23 cellular contexts compared by ENCODE assay signal in genomic region chr9:116689633-116690032, GRCh38. TPM values are rescaled to one million over a fixed set of nuclear protein-coding genes. Genes with fewer than 3 reads are reported as not detected.
DNase-seq lines count a peak whose midpoint lies in the region; ATAC-seq and TF ChIP-seq lines count a peak whose summit lies in the region.
"Had no signal": no experiment of that assay in that cellular context is flagged by ENCODE, and none has a peak within 500 bp of the region (broad histone marks: within the 10 kb centered on the region; RNA-seq: fewer than 3 reads in every experiment).

No MANE protein-coding gene starts in this region.

- no peak overlapping the region for H3K4me3 ChIP-seq in CD4-positive, alpha-beta memory T cell (ENCODE audit: low read length in 2 of 2)
- peak overlapping the region; percentile 95 for H3K4me3 ChIP-seq in Loucy (ENCODE audit: low read length, poor library complexity, severe bottlenecking)
- H3K4me3 ChIP-seq: cardiac muscle cell, gastroesophageal sphincter, left lung, mucosa of descending colon, ovary, sigmoid colon, stomach had no signal

- no peaks in the 10 kb centered on the region for H3K27me3 Mint-ChIP-seq in CD4-positive, alpha-beta memory T cell
- no peaks in the 10 kb centered on the region for H3K27me3 Mint-ChIP-seq in central memory CD8-positive, alpha-beta T cell
- H3K27me3 Mint-ChIP-seq in neural crest cell (ENCODE audit: low read depth), result peaks cover 4% of the 10 kb centered on the region

- no peaks in the 10 kb centered on the region for H3K9me2 ChIP-seq in Loucy (replicated peaks; ENCODE audit: low read depth, low read length)

- H3K9me3 Mint-ChIP-seq in CD4-positive, alpha-beta memory T cell, result peaks cover 0 to under 1% (median 0%) of the 10 kb centered on the region in 8 donors
- H3K9me3 Mint-ChIP-seq in central memory CD8-positive, alpha-beta T cell, result no peaks in the 10 kb centered on the region
- no peaks in the 10 kb centered on the region for H3K9me3 Mint-ChIP-seq in neural crest cell
- H3K9me3 Mint-ChIP-seq: T-helper 2 cell treated with Interferon-gamma antibody and Interleukin-4, amounts not matched to agents 5 μg/mL and 100 μg/mL, for 36 hours had no signal

- H3K27ac Mint-ChIP-seq in CD4-positive, alpha-beta memory T cell, result peak overlapping the region in 2 of 7 donors; percentile 1 to 42
- peak overlapping the region; percentile 68 for H3K27ac Mint-ChIP-seq in central memory CD8-positive, alpha-beta T cell (ENCODE audit: low read depth)
- no peak overlapping the region for H3K27ac Mint-ChIP-seq in neural crest cell (ENCODE audit: unreplicated experiment)
- H3K27ac Mint-ChIP-seq: T-helper 2 cell treated with Interferon-gamma antibody and Interleukin-4, amounts not matched to agents 5 μg/mL and 100 μg/mL, for 36 hours had no signal

- peaks cover 7% of the 10 kb centered on the region for H4K20me1 ChIP-seq in Loucy (ENCODE audit: insufficient read depth, low read length, poor library complexity, severe bottlenecking)

- CTCF ChIA-PET in CD4-positive, alpha-beta memory T cell (lab: Charles Lee; ENCODE audit: partially characterized antibody), result interaction anchor here (1.2 kb wide), 1 partner anchor 48 kb away, joined by 4 read pairs; no protein-coding TSS in a partner anchor

- intact Hi-C loops in CD4-positive, alpha-beta memory T cell (cut with micrococcal nuclease), result no loop called here

- no peak overlapping the region for H3K9ac ChIP-seq in Loucy (ENCODE audit: low read depth, low read length, poor library complexity, severe bottlenecking)

- H3K36me3 Mint-ChIP-seq in CD4-positive, alpha-beta memory T cell, result peaks cover 0 to 10% of the 10 kb centered on the region in 2 donors
- peaks cover 7% of the 10 kb centered on the region for H3K36me3 Mint-ChIP-seq in central memory CD8-positive, alpha-beta T cell (ENCODE audit: insufficient read depth)
- H3K36me3 Mint-ChIP-seq in neural crest cell (ENCODE audit: low read depth), result peaks cover 5% of the 10 kb centered on the region

- no peak for ATAC-seq in central memory CD8-positive, alpha-beta T cell (replicated peaks; ENCODE audit: extremely low read depth, poor library complexity, severe bottlenecking)
- ATAC-seq in HG03045 (IDR thresholded peaks at IDR 0.05; ENCODE audit: unreplicated experiment), result no peak
- ATAC-seq: gastroesophageal sphincter, left lung, mucosa of descending colon had no signal

- H3K4me1 Mint-ChIP-seq in CD4-positive, alpha-beta memory T cell, result peaks cover 64 to 90% (median 73%) of the 10 kb centered on the region in 4 donors
- peaks cover 61% of the 10 kb centered on the region for H3K4me1 Mint-ChIP-seq in central memory CD8-positive, alpha-beta T cell
- peaks cover 33% of the 10 kb centered on the region for H3K4me1 Mint-ChIP-seq in neural crest cell

- no peak for DNase-seq in CD4-positive, alpha-beta memory T cell
- DNase-seq in central memory CD8-positive, alpha-beta T cell (ENCODE audit: low spot score in 2 of 2), result no peak
- no peak for DNase-seq in neural crest cell (ENCODE audit: low read depth, low spot score)
- no peak for DNase-seq in stimulated activated CD4-positive, alpha-beta T cell treated with anti-CD3 and anti-CD28 coated beads, Interleukin-15, amount 100 ng/mL, for 24 hours
- no peak for DNase-seq in mesenteric fat pad (ENCODE audit: low spot score)
- no peak for DNase-seq in glomerular visceral epithelial cell (ENCODE audit: extremely low spot score)
- DNase-seq: activated CD4-positive, CD25-positive, alpha-beta regulatory T cell treated with anti-CD3 and anti-CD28 coated beads, Interleukin-2, amount 50 U/mL, for 72 hours; GOT3; left lung; mucosa of descending colon; NCI-H1417 treated with DMSO at 0.1 percent for 48 hours; NCI-H2171 treated with DMSO at 0.1 percent for 48 hours; NCI-H69; ovary; SIG-M5; sigmoid colon; stomach; trophoblast cell had no signal

- H3K36me3 ChIP-seq in CD4-positive, alpha-beta memory T cell (ENCODE audit: insufficient read depth, low read length), result no peaks in the 10 kb centered on the region
- H3K36me3 ChIP-seq in Loucy (ENCODE audit: insufficient read depth, low read length), result no peaks in the 10 kb centered on the region
- H3K36me3 ChIP-seq: cardiac muscle cell, gastroesophageal sphincter, left lung, ovary, sigmoid colon, stomach had no signal

- H3K27me3 ChIP-seq in CD4-positive, alpha-beta memory T cell (ENCODE audit: insufficient read depth, low read length), result no peaks in the 10 kb centered on the region
- H3K27me3 ChIP-seq in Loucy (ENCODE audit: insufficient read depth, low read length, poor library complexity, severe bottlenecking), result no peaks in the 10 kb centered on the region
- H3K27me3 ChIP-seq: cardiac muscle cell, gastroesophageal sphincter, ovary, sigmoid colon, stomach had no signal

- peak overlapping the region; percentile 95 for H3K4me2 ChIP-seq in Loucy (ENCODE audit: low read depth, low read length, poor library complexity, severe bottlenecking)

- peaks cover 75% of the 10 kb centered on the region for H3K4me1 ChIP-seq in CD4-positive, alpha-beta memory T cell (ENCODE audit: insufficient read depth, low read length)
- H3K4me1 ChIP-seq in Loucy (ENCODE audit: insufficient read depth, low read length, poor library complexity, severe bottlenecking), result peaks cover 54% of the 10 kb centered on the region

- no peaks in the 10 kb centered on the region for H3K9me3 ChIP-seq in CD4-positive, alpha-beta memory T cell (ENCODE audit: control insufficient read depth in 1 of 2, low read length in 2 of 2)
- H3K9me3 ChIP-seq in Loucy (ENCODE audit: insufficient read depth, low read depth, low read length), result no peaks in the 10 kb centered on the region
- H3K9me3 ChIP-seq: gastroesophageal sphincter, left lung, mucosa of descending colon, ovary, sigmoid colon, stomach had no signal

- no peak overlapping the region for H3K27ac ChIP-seq in CD4-positive, alpha-beta memory T cell (ENCODE audit: low read depth, low read length)
- H3K27ac ChIP-seq: cardiac muscle cell, gastroesophageal sphincter, left lung, ovary, sigmoid colon, stomach had no signal

- no peaks in the 10 kb centered on the region for H3F3A ChIP-seq in Loucy (ENCODE audit: low read depth)

- H3K4me3 Mint-ChIP-seq in CD4-positive, alpha-beta memory T cell, result peak overlapping the region in 7 of 8 donors; percentile 41 to 98 (median 86)
- peak overlapping the region; percentile 24 for H3K4me3 Mint-ChIP-seq in central memory CD8-positive, alpha-beta T cell
- peak overlapping the region; percentile 29 for H3K4me3 Mint-ChIP-seq in neural crest cell

- POLR2A ChIA-PET in CD4-positive, alpha-beta memory T cell (lab: Charles Lee; ENCODE audit: partially characterized antibody), result interaction anchor here (2.1 to 3.6 kb wide), 2 partner anchors 9 to 11 kb away, joined by 6 to 19 read pairs; no protein-coding TSS in a partner anchor

- TF ChIP-seq CTCF in Loucy (conservative IDR thresholded peaks at IDR 0.05; ENCODE audit: low read length) (no peak), neural crest cell (conservative IDR thresholded peaks at IDR 0.05) (no peak)

- H3K79me2 ChIP-seq in Loucy (ENCODE audit: insufficient read depth, low read length), result peaks cover 22% of the 10 kb centered on the region

- H2AFZ ChIP-seq in Loucy (ENCODE audit: low read length), result no peak overlapping the region

RNA-seq across cellular contexts. Expression of gene TRIM32, which starts 2.5 kb away (rescaled TPM):
- 10 to 100 TPM; 21.8 to 22.1 TPM for total RNA-seq in CD4-positive, alpha-beta memory T cell
- 10 to 100 TPM; 15.5 to 17.0 TPM for polyA plus RNA-seq in CD4-positive, alpha-beta memory T cell
- total RNA-seq in neural crest cell, result 21.4 and 21.5 TPM in 2 replicates
- total RNA-seq in mesenteric fat pad, result 19.8 TPM

Comparison
In these comparisons a context has a peak if more than half of its experiments do, and no peak if none do; other contexts are left out.
1. H3K4me3 Mint-ChIP-seq: peak in every context shown above with its lines; median percentile 86 in CD4-positive, alpha-beta memory T cell; 29 in neural crest cell; 24 in central memory CD8-positive, alpha-beta T cell.